In the genomic region with DNA sequence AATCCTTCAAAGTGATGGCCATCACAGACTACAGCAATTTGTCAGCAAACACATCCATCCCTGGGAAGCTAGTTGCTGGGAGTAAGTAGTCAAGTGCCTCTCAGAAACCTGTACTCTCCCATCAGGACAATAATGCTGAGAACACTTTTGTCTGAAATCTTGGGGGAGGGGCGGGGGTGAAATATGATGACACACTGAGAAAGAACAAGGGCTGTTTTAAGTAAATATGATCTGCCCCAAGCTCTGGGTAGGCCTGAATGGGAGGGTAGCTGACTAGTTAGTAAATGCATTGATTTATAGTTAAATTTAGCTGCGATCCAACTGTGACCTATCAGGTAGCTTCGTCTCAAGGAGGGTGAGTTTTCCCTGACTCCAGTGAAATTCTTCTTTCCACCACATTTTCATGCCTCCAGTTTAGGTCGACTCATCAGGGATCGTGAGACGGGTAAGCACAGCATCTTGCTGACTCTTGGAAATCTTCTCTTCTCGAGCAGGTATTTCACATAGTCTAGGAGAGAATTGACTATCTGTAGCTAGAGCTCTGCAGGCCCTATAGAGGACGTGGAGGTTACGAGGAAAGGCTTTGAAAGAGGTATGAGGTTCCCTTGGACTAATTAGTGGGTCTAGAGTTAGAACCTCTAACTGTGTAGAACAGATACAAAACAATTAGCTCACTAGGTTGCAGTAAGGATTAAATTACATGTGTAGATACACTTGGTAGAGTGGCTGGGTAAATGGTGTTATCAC, we compare ENCODE assay signal across 18 cellular contexts.
DNase-seq lines count a peak whose midpoint lies in the region; ATAC-seq and TF ChIP-seq lines count a peak whose summit lies in the region.
"Had no signal": no experiment of that assay in that cellular context is flagged by ENCODE, and none has a peak within 500 bp of the region (broad histone marks: within the 10 kb centered on the region; RNA-seq: fewer than 3 reads in every experiment).

No MANE protein-coding gene starts in this region.

- ATAC-seq in HG03432 (IDR thresholded peaks at IDR 0.05; ENCODE audit: unreplicated experiment), result no peak
- ATAC-seq: A549; activated CD8-positive, alpha-beta T cell treated with anti-CD3 and anti-CD28 coated beads for 36 hours; activated naive CD8-positive, alpha-beta T cell treated with anti-CD3 and anti-CD28 coated beads, Interleukin-2, amount 50 U/mL, for 24 hours; gastroesophageal sphincter had no signal

- H3K27me3 Mint-ChIP-seq in activated CD4-positive, alpha-beta T cell treated with anti-CD3 and anti-CD28 coated beads, Interleukin-2, amount 10 ng/mL, durations not matched to agents 24 days and 14 days, result no peaks in the 10 kb centered on the region
- H3K27me3 Mint-ChIP-seq: activated CD8-positive, alpha-beta T cell treated with anti-CD3 and anti-CD28 coated beads for 36 hours; activated naive CD8-positive, alpha-beta T cell treated with anti-CD3 and anti-CD28 coated beads, Interleukin-2, amount 50 U/mL, for 24 hours; IgD-negative memory B cell had no signal

- H3K36me3 ChIP-seq in neural cell (ENCODE audit: insufficient read depth, low read length) (no peaks in the 10 kb centered on the region), esophagus squamous epithelium (no peaks in the 10 kb centered on the region)
- H3K36me3 ChIP-seq: gastroesophageal sphincter, left ventricle myocardium inferior, ovary had no signal

- TF ChIP-seq POLR2A in esophagus squamous epithelium (IDR thresholded peaks at IDR 0.05), result no peak

- no peaks in the 10 kb centered on the region for H3K79me2 ChIP-seq in neural cell (replicated peaks; ENCODE audit: insufficient read depth, low read length)

- WGBS in esophagus squamous epithelium, 2 donors, result 88 to 92% methylated on average over 8 to 9 of the region's 9 CpGs

- TF ChIP-seq EP300 in neural cell (conservative IDR thresholded peaks at IDR 0.05; ENCODE audit: poor library complexity, severe bottlenecking), result peak; percentile 83

- no peaks in the 10 kb centered on the region for H3K9me2 ChIP-seq in neural cell (ENCODE audit: insufficient read depth, low read length)

- H3K4me3 Mint-ChIP-seq in activated CD4-positive, alpha-beta T cell treated with anti-CD3 and anti-CD28 coated beads, Interleukin-2, amount 10 ng/mL, durations not matched to agents 24 days and 14 days, result no peak overlapping the region
- H3K4me3 Mint-ChIP-seq: activated CD8-positive, alpha-beta T cell treated with anti-CD3 and anti-CD28 coated beads for 36 hours; activated naive CD8-positive, alpha-beta T cell treated with anti-CD3 and anti-CD28 coated beads, Interleukin-2, amount 50 U/mL, for 24 hours; IgD-negative memory B cell had no signal

- peak; percentile 40 for DNase-seq in activated CD4-positive, alpha-beta T cell treated with anti-CD3 and anti-CD28 coated beads, Interleukin-2, amount 10 ng/mL, durations not matched to agents 24 days and 14 days
- DNase-seq in activated CD4-positive, alpha-beta T cell treated with anti-CD3 and anti-CD28 coated beads for 1 hour, result no peak
- peak; percentile 10 for DNase-seq in NCI-H1436 treated with DMSO at 0.1 percent for 48 hours (lab: John Stamatoyannopoulos, UW)
- DNase-seq in NCI-H748 (lab: John Stamatoyannopoulos, UW; ENCODE audit: unreplicated experiment), result peak; percentile 38
- no peak for DNase-seq in coronary artery (ENCODE audit: low spot score)
- no peak for DNase-seq in esophagus squamous epithelium (lab: John Stamatoyannopoulos, UW)
- DNase-seq: activated CD8-positive, alpha-beta T cell treated with anti-CD3 and anti-CD28 coated beads for 36 hours; activated naive CD8-positive, alpha-beta T cell treated with anti-CD3 and anti-CD28 coated beads, Interleukin-2, amount 50 U/mL, for 24 hours; left ventricle myocardium inferior; NCI-H446 treated with DMSO at 0.1 percent for 48 hours; ovary; stimulated activated CD4-positive, alpha-beta T cell treated with anti-CD3 and anti-CD28 coated beads, Interleukin-1b, Interleukin-23, amount 100 ng/mL, for 48 hours had no signal

- H3F3A ChIP-seq in neural cell (ENCODE audit: insufficient read depth, low read length, poor library complexity, severe bottlenecking), result no peaks in the 10 kb centered on the region

- peaks cover 11% of the 10 kb centered on the region for H3K36me3 Mint-ChIP-seq in activated CD4-positive, alpha-beta T cell treated with anti-CD3 and anti-CD28 coated beads, Interleukin-2, amount 10 ng/mL, durations not matched to agents 24 days and 14 days (ENCODE audit: low read depth)

- H4K20me1 ChIP-seq in neural cell (ENCODE audit: insufficient read depth), result no peaks in the 10 kb centered on the region

- H3K4me3 ChIP-seq in neural cell (ENCODE audit: low read length) (peak overlapping the region; percentile 25), coronary artery (no peak overlapping the region), esophagus squamous epithelium (no peak overlapping the region)
- H3K4me3 ChIP-seq: A549, gastroesophageal sphincter, left ventricle myocardium inferior, ovary had no signal

- H2AFZ ChIP-seq in neural cell (ENCODE audit: low read depth, low read length), result no peak overlapping the region

- TF ChIP-seq CTCF in neural cell (IDR thresholded peaks at IDR 0.05; ENCODE audit: poor library complexity, severe bottlenecking), result no peak
- TF ChIP-seq CTCF in coronary artery (IDR thresholded peaks at IDR 0.05), result no peak
- TF ChIP-seq CTCF in esophagus squamous epithelium (IDR thresholded peaks at IDR 0.05), result no peak

- H3K27ac Mint-ChIP-seq in activated CD4-positive, alpha-beta T cell treated with anti-CD3 and anti-CD28 coated beads, Interleukin-2, amount 10 ng/mL, durations not matched to agents 24 days and 14 days, result no peak overlapping the region
- H3K27ac Mint-ChIP-seq: activated CD8-positive, alpha-beta T cell treated with anti-CD3 and anti-CD28 coated beads for 36 hours; activated naive CD8-positive, alpha-beta T cell treated with anti-CD3 and anti-CD28 coated beads, Interleukin-2, amount 50 U/mL, for 24 hours; IgD-negative memory B cell had no signal

- intact Hi-C loops in activated CD4-positive, alpha-beta T cell treated with anti-CD3 and anti-CD28 coated beads, Interleukin-2, amount 10 ng/mL, durations not matched to agents 24 days and 14 days (cut with micrococcal nuclease), result no loop called here
- intact Hi-C loops in esophagus squamous epithelium (cut with DNase I), result no loop called here

- H3K27me3 ChIP-seq in neural cell (ENCODE audit: insufficient read depth, low read depth, low read length) (no peaks in the 10 kb centered on the region), esophagus squamous epithelium (no peaks in the 10 kb centered on the region)
- H3K27me3 ChIP-seq: gastroesophageal sphincter, ovary had no signal

- peak overlapping the region; percentile 5 for H3K4me2 ChIP-seq in neural cell (ENCODE audit: low read length)
- H3K4me2 ChIP-seq: A549 had no signal

- H3K9me3 ChIP-seq in neural cell (ENCODE audit: low read length) (no peaks in the 10 kb centered on the region), esophagus squamous epithelium (no peaks in the 10 kb centered on the region)
- H3K9me3 ChIP-seq: A549, gastroesophageal sphincter, left ventricle myocardium inferior, ovary had no signal

- H3K4me1 ChIP-seq in esophagus squamous epithelium, result peaks cover 0 to 8% (median 0%) of the 10 kb centered on the region in 3 donors
- H3K4me1 ChIP-seq: A549, gastroesophageal sphincter had no signal

- H3K9ac ChIP-seq in neural cell (ENCODE audit: low read length), result no peak overlapping the region

- H3K4me1 Mint-ChIP-seq in activated CD4-positive, alpha-beta T cell treated with anti-CD3 and anti-CD28 coated beads, Interleukin-2, amount 10 ng/mL, durations not matched to agents 24 days and 14 days, result peaks cover 11% of the 10 kb centered on the region

- H3K9me3 Mint-ChIP-seq in activated CD4-positive, alpha-beta T cell treated with anti-CD3 and anti-CD28 coated beads, Interleukin-2, amount 10 ng/mL, durations not matched to agents 24 days and 14 days, result peaks cover 3% of the 10 kb centered on the region

- TF ChIP-seq RAD21 in neural cell (conservative IDR thresholded peaks at IDR 0.05), result no peak

- H3K27ac ChIP-seq in neural cell (ENCODE audit: low read length) (peak overlapping the region; percentile 43), coronary artery (no peak overlapping the region), esophagus squamous epithelium (no peak overlapping the region)
- H3K27ac ChIP-seq: A549, C4-2B, gastroesophageal sphincter, left ventricle myocardium inferior, ovary had no signal

TF ChIP-seq in neural cell, 6 proteins besides CTCF, POLR2A, EP300 and RAD21:
- TF ChIP-seq TAF1 (IDR thresholded peaks at IDR 0.05; ENCODE audit: low read depth) (no peak), POLR2AphosphoS5 (IDR thresholded peaks at IDR 0.05) (peak; percentile 70), MXI1 (conservative IDR thresholded peaks at IDR 0.05; ENCODE audit: poor library complexity, severe bottlenecking) (no peak), SMC3 (conservative IDR thresholded peaks at IDR 0.05; ENCODE audit: poor library complexity) (no peak)
- TF ChIP-seq, protein P1, sequence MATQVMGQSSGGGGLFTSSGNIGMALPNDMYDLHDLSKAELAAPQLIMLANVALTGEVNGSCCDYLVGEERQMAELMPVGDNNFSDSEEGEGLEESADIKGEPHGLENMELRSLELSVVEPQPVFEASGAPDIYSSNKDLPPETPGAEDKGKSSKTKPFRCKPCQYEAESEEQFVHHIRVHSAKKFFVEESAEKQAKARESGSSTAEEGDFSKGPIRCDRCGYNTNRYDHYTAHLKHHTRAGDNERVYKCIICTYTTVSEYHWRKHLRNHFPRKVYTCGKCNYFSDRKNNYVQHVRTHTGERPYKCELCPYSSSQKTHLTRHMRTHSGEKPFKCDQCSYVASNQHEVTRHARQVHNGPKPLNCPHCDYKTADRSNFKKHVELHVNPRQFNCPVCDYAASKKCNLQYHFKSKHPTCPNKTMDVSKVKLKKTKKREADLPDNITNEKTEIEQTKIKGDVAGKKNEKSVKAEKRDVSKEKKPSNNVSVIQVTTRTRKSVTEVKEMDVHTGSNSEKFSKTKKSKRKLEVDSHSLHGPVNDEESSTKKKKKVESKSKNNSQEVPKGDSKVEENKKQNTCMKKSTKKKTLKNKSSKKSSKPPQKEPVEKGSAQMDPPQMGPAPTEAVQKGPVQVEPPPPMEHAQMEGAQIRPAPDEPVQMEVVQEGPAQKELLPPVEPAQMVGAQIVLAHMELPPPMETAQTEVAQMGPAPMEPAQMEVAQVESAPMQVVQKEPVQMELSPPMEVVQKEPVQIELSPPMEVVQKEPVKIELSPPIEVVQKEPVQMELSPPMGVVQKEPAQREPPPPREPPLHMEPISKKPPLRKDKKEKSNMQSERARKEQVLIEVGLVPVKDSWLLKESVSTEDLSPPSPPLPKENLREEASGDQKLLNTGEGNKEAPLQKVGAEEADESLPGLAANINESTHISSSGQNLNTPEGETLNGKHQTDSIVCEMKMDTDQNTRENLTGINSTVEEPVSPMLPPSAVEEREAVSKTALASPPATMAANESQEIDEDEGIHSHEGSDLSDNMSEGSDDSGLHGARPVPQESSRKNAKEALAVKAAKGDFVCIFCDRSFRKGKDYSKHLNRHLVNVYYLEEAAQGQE (IDR thresholded peaks at IDR 0.05; ENCODE audit: borderline replicate concordance), result no peak

Comparison
In these comparisons a context has a peak if more than half of its experiments do, and no peak if none do; other contexts are left out.
1. DNase-seq: peak in activated CD4-positive, alpha-beta T cell treated with anti-CD3 and anti-CD28 coated beads, Interleukin-2, amount 10 ng/mL, durations not matched to agents 24 days and 14 days (single experiment), NCI-H1436 treated with DMSO at 0.1 percent for 48 hours (single experiment) and NCI-H748 (single experiment); none in activated CD4-positive, alpha-beta T cell treated with anti-CD3 and anti-CD28 coated beads for 1 hour (single experiment), coronary artery (single experiment) and esophagus squamous epithelium (single experiment).